ENCODE assay signal across 25 cellular contexts in genomic region chr1:236850077-236850476, GRCh38.
"Had no signal": no experiment of that assay in that cellular context is flagged by ENCODE, and none has a peak within 500 bp of the region (broad histone marks: within the 10 kb centered on the region; RNA-seq: fewer than 3 reads in every experiment).

No MANE protein-coding gene starts in this region.

- DNase-seq: cortex of kidney; effector memory CD8-positive, alpha-beta T cell; hypothalamus; immature natural killer cell; islet precursor cell; kidney glomerular epithelial cell; left colon; left ventricle myocardium inferior; lower lobe of right lung; natural killer cell; stimulated activated CD4-positive, alpha-beta T cell treated with anti-CD3 and anti-CD28 coated beads, Interleukin-12 subunit alpha, Interleukin-12 subunit beta, amount 100 ng/mL, for 4 hours; stimulated activated CD4-positive, alpha-beta T cell treated with anti-CD3 and anti-CD28 coated beads, Interleukin-1b, Interleukin-23, amount 100 ng/mL, for 48 hours; stimulated activated CD4-positive, alpha-beta T cell treated with anti-CD3 and anti-CD28 coated beads, Interleukin-4, amount 100 ng/mL, for 1 hour; stimulated activated CD8-positive, alpha-beta memory T cell treated with anti-CD3 and anti-CD28 coated beads, Interleukin-4, amount 100 ng/mL, for 48 hours; stimulated activated naive CD4-positive, alpha-beta T cell treated with Interleukin-2 at 50 U/mL for 16 hours; stomach; tibial artery had no signal

- H3K27ac ChIP-seq: left ventricle myocardium inferior, lower lobe of right lung, neutrophil, parathyroid adenoma, tibial artery had no signal

- H3K27me3 Mint-ChIP-seq: effector memory CD8-positive, alpha-beta T cell; memory B cell; progenitor cell of endocrine pancreas; type B pancreatic cell had no signal

- ATAC-seq: effector memory CD8-positive, alpha-beta T cell; left colon; lower lobe of right lung; natural killer cell; sciatic nerve had no signal

- H3K27me3 ChIP-seq: neutrophil, stomach, tibial artery had no signal

- H3K4me2 ChIP-seq: smooth muscle cell had no signal

- H3K9ac ChIP-seq: parathyroid adenoma had no signal

- H3K9me3 Mint-ChIP-seq: effector memory CD8-positive, alpha-beta T cell; immature natural killer cell; memory B cell; natural killer cell; neural crest cell had no signal

- H2AFZ ChIP-seq: parathyroid adenoma had no signal

- H3K4me3 ChIP-seq: left ventricle myocardium inferior, lower lobe of right lung, smooth muscle cell, stomach, tibial artery had no signal

- H3K9me3 ChIP-seq: left ventricle myocardium inferior, lower lobe of right lung, neutrophil, stomach, tibial artery had no signal

- H3K4me1 Mint-ChIP-seq: memory B cell, neural crest cell had no signal

- H3K4me3 Mint-ChIP-seq: effector memory CD8-positive, alpha-beta T cell; immature natural killer cell; memory B cell; natural killer cell; neural crest cell; type B pancreatic cell had no signal

- H3K27ac Mint-ChIP-seq: memory B cell, natural killer cell, progenitor cell of endocrine pancreas had no signal
